ENCODE assay signal across 17 cellular contexts in the genomic region with DNA sequence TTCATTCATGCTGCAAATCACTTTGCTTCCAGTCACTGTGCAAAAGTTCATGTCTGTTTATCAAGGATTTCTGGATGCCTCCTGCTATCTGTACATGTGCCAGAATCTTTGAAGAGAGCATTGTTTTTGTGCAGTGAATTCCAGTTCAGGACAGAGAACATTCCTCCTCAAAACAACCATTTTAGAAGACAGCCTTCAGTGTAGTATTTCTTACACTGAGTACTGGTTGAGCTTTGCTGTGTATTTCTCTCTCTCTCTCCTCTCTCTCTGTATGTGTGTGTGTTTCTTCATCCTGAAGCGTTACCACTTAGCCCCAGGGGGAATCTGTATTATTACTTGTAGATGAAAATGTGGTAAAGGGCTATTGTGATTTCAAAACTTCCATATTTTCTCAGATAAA.
A peak's percentile ranks its signal among the peaks of the same experiment; 100 is the strongest.
DNase-seq lines count a peak whose midpoint lies in the region; ATAC-seq, FAIRE-seq and TF ChIP-seq lines count a peak whose summit lies in the region.
"Had no signal": no experiment of that assay in that cellular context is flagged by ENCODE, and none has a peak within 500 bp of the region (broad histone marks: within the 10 kb centered on the region; RNA-seq: fewer than 3 reads in every experiment).

No MANE protein-coding gene starts in this region.

- H3K9me3 ChIP-seq in mucosa of rectum (ENCODE audit: control insufficient read depth in 2 of 2, low read length in 2 of 2) (no peaks in the 10 kb centered on the region), suprapubic skin (no peaks in the 10 kb centered on the region), kidney (ENCODE audit: control insufficient read depth in 1 of 2, low read length in 2 of 2) (no peaks in the 10 kb centered on the region)

- in situ Hi-C loops in astrocyte of the cerebellum (cut with HindIII; ENCODE audit: low sequenced_read_pairs): no loop called here

- TF ChIP-seq EP300 in suprapubic skin (IDR thresholded peaks at IDR 0.05): no peak

- H3K9ac ChIP-seq in mucosa of rectum (ENCODE audit: low read depth in 1 of 2, low read length in 2 of 2) (no peak overlapping the region), kidney (ENCODE audit: low read length in 2 of 2) (no peak overlapping the region)

- no peak for ATAC-seq in GM21529 (IDR thresholded peaks at IDR 0.05; ENCODE audit: unreplicated experiment)
- no peak for ATAC-seq in HG03565 (IDR thresholded peaks at IDR 0.05; ENCODE audit: unreplicated experiment)
- ATAC-seq: esophagus mucosa; Panc1; stimulated activated effector memory CD8-positive, alpha-beta T cell treated with anti-CD3 and anti-CD28 coated beads, Interleukin-12 subunit alpha, Interleukin-12 subunit beta, amount 100 ng/mL, for 72 hours had no signal

- no peaks in the 10 kb centered on the region for H3K36me3 ChIP-seq in mucosa of rectum (ENCODE audit: control insufficient read depth in 2 of 2, insufficient read depth in 2 of 2, low read length in 2 of 2)
- H3K36me3 ChIP-seq in suprapubic skin: no peaks in the 10 kb centered on the region
- H3K36me3 ChIP-seq in kidney (ENCODE audit: control insufficient read depth in 1 of 2, insufficient read depth in 2 of 2, low read length in 2 of 2): no peaks in the 10 kb centered on the region

- H3K4me1 ChIP-seq in mucosa of rectum (ENCODE audit: control insufficient read depth in 2 of 2, insufficient read depth in 2 of 2, low read length in 2 of 2) (peaks cover 0 to 2% of the 10 kb centered on the region in 2 donors), suprapubic skin (peaks cover 13% of the 10 kb centered on the region), kidney (ENCODE audit: control insufficient read depth in 1 of 2, insufficient read depth in 1 of 2, low read depth in 1 of 2, low read length in 2 of 2) (no peaks in the 10 kb centered on the region)

- intact Hi-C loops in kidney (cut with DNase I): no loop called here

- no peak for FAIRE-seq in kidney (lab: Jason Lieb, UNC)
- FAIRE-seq: D721Med, urothelium cell line had no signal

- DNase-seq in astrocyte of the cerebellum (ENCODE audit: low read depth) (peak; percentile 47), fibroblast of peridontal ligament (ENCODE audit: extremely low read depth) (peak; percentile 8), suprapubic skin (ENCODE audit: low spot score in 2 of 2) (no peak), kidney (no peak)
- DNase-seq in activated T-cell treated with anti-CD3 and anti-CD28 coated beads, Interleukin-2, amount 50 U/mL, for 1 hour: no peak
- DNase-seq: activated CD4-positive, alpha-beta T cell treated with anti-CD3 and anti-CD28 coated beads, Interleukin-2, amount 50 U/mL, for 1 hour; GF-D8; nephron progenitor cell had no signal

- no peak overlapping the region for H3K4me3 ChIP-seq in astrocyte of the cerebellum (ENCODE audit: low read depth, low read length)
- H3K4me3 ChIP-seq in mucosa of rectum (ENCODE audit: low read length in 2 of 2): no peak overlapping the region
- no peak overlapping the region for H3K4me3 ChIP-seq in suprapubic skin
- no peak overlapping the region for H3K4me3 ChIP-seq in kidney (ENCODE audit: low read length in 2 of 2)
- H3K4me3 ChIP-seq: skin epidermis had no signal

- no peak for TF ChIP-seq CTCF in astrocyte of the cerebellum (IDR thresholded peaks at IDR 0.05; ENCODE audit: low read depth, low read length, missing control alignments)
- no peak for TF ChIP-seq CTCF in suprapubic skin (IDR thresholded peaks at IDR 0.05)
- TF ChIP-seq CTCF in kidney (IDR thresholded peaks at IDR 0.05; ENCODE audit: borderline replicate concordance, extremely low read depth, insufficient read depth): no peak

- H3K27me3 ChIP-seq in mucosa of rectum (ENCODE audit: control insufficient read depth in 2 of 2, insufficient read depth in 2 of 2, low read length in 2 of 2) (no peaks in the 10 kb centered on the region), suprapubic skin (no peaks in the 10 kb centered on the region)

- H3K27ac ChIP-seq in mucosa of rectum (ENCODE audit: low read depth in 2 of 2, low read length in 2 of 2): peak overlapping the region; percentile 13 to 35
- peak overlapping the region; percentile 67 for H3K27ac ChIP-seq in suprapubic skin
- H3K27ac ChIP-seq in kidney (ENCODE audit: low read depth in 2 of 2, low read length in 2 of 2): no peak overlapping the region

- 42% methylated on average over 1 of the region's 1 CpG for WGBS in suprapubic skin

- TF ChIP-seq POLR2A in suprapubic skin (IDR thresholded peaks at IDR 0.05): no peak

Comparison
In these comparisons a context has a peak if more than half of its experiments do, and no peak if none do; other contexts are left out.
1. DNase-seq: peak in astrocyte of the cerebellum (single experiment) and fibroblast of peridontal ligament (single experiment); none in suprapubic skin (0 of 2), activated T-cell treated with anti-CD3 and anti-CD28 coated beads, Interleukin-2, amount 50 U/mL, for 1 hour (single experiment) and kidney (single experiment).
2. H3K27ac ChIP-seq: peak in mucosa of rectum (2 of 2) and suprapubic skin (single experiment); none in kidney (0 of 2).